Comparison of ENCODE assay signal across 16 cellular contexts in genomic region chr9:33168941-33169544, GRCh38. TPM values are rescaled to one million over a fixed set of nuclear protein-coding genes. Genes with fewer than 3 reads are reported as not detected.
DNase-seq lines count a peak whose midpoint lies in the region; ATAC-seq, FAIRE-seq and TF ChIP-seq lines count a peak whose summit lies in the region.
"Had no signal": no experiment of that assay in that cellular context is flagged by ENCODE, and none has a peak within 500 bp of the region (broad histone marks: within the 10 kb centered on the region; RNA-seq: fewer than 3 reads in every experiment).

No MANE protein-coding gene starts in this region.

- FAIRE-seq in small intestine (lab: Jason Lieb, UNC): no peak
- FAIRE-seq: colon had no signal

- peaks cover under 1 to 20% of the 10 kb centered on the region in 2 donors for H3K4me1 ChIP-seq in small intestine (ENCODE audit: control insufficient read depth in 2 of 2, insufficient read depth in 1 of 2, low read depth in 1 of 2, low read length in 1 of 2)

- intact Hi-C loops in activated CD4-positive, alpha-beta T cell treated with anti-CD3 and anti-CD28 coated beads for 36 hours (cut with DNase I, micrococcal nuclease): loop anchor here (5.0 to 10.0 kb wide), 9 partner anchors 37 to 1286 kb away; partner anchors contain the start of genes ACO1 (in 1 of the 2), DNAI1 (in 1 of the 2), DNAJA1 (in 1 of the 2) and FAM219A (in 1 of the 2)

- DNase-seq in activated CD4-positive, alpha-beta T cell treated with anti-CD3 and anti-CD28 coated beads for 36 hours: no peak
- no peak for DNase-seq in activated CD4-positive, alpha-beta T cell treated with anti-CD3 and anti-CD28 coated beads, Interleukin-2, amount 50 U/mL, for 1 hour
- DNase-seq in WTC11 (ENCODE audit: low spot score) (no peak), glutamatergic neuron (no peak), small intestine (no peak), DMS79 treated with DMSO at 0.1 percent for 48 hours (lab: John Stamatoyannopoulos, UW) (no peak)
- no peak for DNase-seq in activated effector memory CD4-positive, alpha-beta T cell treated with Interleukin-2 at 50 U/mL for 16 hours
- DNase-seq: DND-41, NCI-H1436, NCI-H526 treated with DMSO at 0.1 percent for 48 hours, uterus had no signal

- no peak overlapping the region for H3K4me3 ChIP-seq in small intestine (ENCODE audit: low read depth in 1 of 2, low read length in 2 of 2)
- H3K4me3 ChIP-seq: skin epidermis, uterus had no signal

- H3K27me3 Mint-ChIP-seq in activated CD4-positive, alpha-beta T cell treated with anti-CD3 and anti-CD28 coated beads for 36 hours: no peaks in the 10 kb centered on the region
- peaks cover 35% of the 10 kb centered on the region for H3K27me3 Mint-ChIP-seq in WTC11 (ENCODE audit: low read depth)
- H3K27me3 Mint-ChIP-seq in glutamatergic neuron (ENCODE audit: unreplicated experiment): peaks cover 9% of the 10 kb centered on the region
- H3K27me3 Mint-ChIP-seq in stimulated activated memory B cell treated with anti-CD40 and anti-IgM and Interleukin-4, amounts not matched to agents 10 μg/mL and 1 μg/mL and 100 μg/mL, for 72 hours: no peaks in the 10 kb centered on the region

- no peaks in the 10 kb centered on the region for H3K27me3 ChIP-seq in small intestine (ENCODE audit: control insufficient read depth in 2 of 2, insufficient read depth in 2 of 2, low read length in 2 of 2)
- H3K27me3 ChIP-seq: uterus had no signal

- POLR2A ChIA-PET in activated CD4-positive, alpha-beta T cell treated with anti-CD3 and anti-CD28 coated beads for 36 hours (lab: Charles Lee): no interaction called here
- POLR2A ChIA-PET in WTC11 (lab: Charles Lee): interaction anchor here (0.6 kb wide), 1 partner anchor 30 kb away, joined by 3 read pairs; no protein-coding TSS in a partner anchor

- ATAC-seq in activated CD4-positive, alpha-beta T cell treated with anti-CD3 and anti-CD28 coated beads for 36 hours: no peak
- ATAC-seq in WTC11: no peak
- no peak for ATAC-seq in stimulated activated memory B cell treated with anti-CD40 and anti-IgM and Interleukin-4, amounts not matched to agents 10 μg/mL and 1 μg/mL and 100 μg/mL, for 72 hours
- ATAC-seq: activated CD4-positive, CD25-positive, alpha-beta regulatory T cell treated with anti-CD3 and anti-CD28 coated beads, Interleukin-2, amount 50 U/mL, for 24 hours; Right ventricle myocardium inferior had no signal

- no peaks in the 10 kb centered on the region for H3K9me3 ChIP-seq in small intestine (ENCODE audit: control insufficient read depth, low read depth)
- H3K9me3 ChIP-seq: uterus had no signal

- peaks cover 12% of the 10 kb centered on the region for H3K36me3 Mint-ChIP-seq in activated CD4-positive, alpha-beta T cell treated with anti-CD3 and anti-CD28 coated beads for 36 hours (ENCODE audit: low read depth)
- H3K36me3 Mint-ChIP-seq in WTC11: no peaks in the 10 kb centered on the region
- H3K36me3 Mint-ChIP-seq in glutamatergic neuron (ENCODE audit: unreplicated experiment): no peaks in the 10 kb centered on the region
- peaks cover 9% of the 10 kb centered on the region for H3K36me3 Mint-ChIP-seq in stimulated activated memory B cell treated with anti-CD40 and anti-IgM and Interleukin-4, amounts not matched to agents 10 μg/mL and 1 μg/mL and 100 μg/mL, for 72 hours

- no peak overlapping the region for H3K27ac ChIP-seq in small intestine (ENCODE audit: low read depth in 1 of 2, low read length in 1 of 2)

- H3K36me3 ChIP-seq in small intestine (ENCODE audit: control insufficient read depth in 2 of 2, insufficient read depth in 2 of 2, low read length in 2 of 2): no peaks in the 10 kb centered on the region
- H3K36me3 ChIP-seq: uterus had no signal

- no peak for TF ChIP-seq CTCF in WTC11 (IDR thresholded peaks at IDR 0.05)
- no peak for TF ChIP-seq CTCF in glutamatergic neuron (IDR thresholded peaks at IDR 0.05; ENCODE audit: partially characterized antibody, unreplicated experiment)

- peak overlapping the region; percentile 53 for H3K27ac Mint-ChIP-seq in activated CD4-positive, alpha-beta T cell treated with anti-CD3 and anti-CD28 coated beads for 36 hours
- H3K27ac Mint-ChIP-seq in WTC11 (no peak overlapping the region), glutamatergic neuron (ENCODE audit: unreplicated experiment) (no peak overlapping the region)
- H3K27ac Mint-ChIP-seq in stimulated activated memory B cell treated with anti-CD40 and anti-IgM and Interleukin-4, amounts not matched to agents 10 μg/mL and 1 μg/mL and 100 μg/mL, for 72 hours: peak overlapping the region; percentile 93

- WGBS in small intestine, 3 donors: 84 to 86% (median 85%) methylated on average over 1 of the region's 1 CpG

- H3K9me3 Mint-ChIP-seq in activated CD4-positive, alpha-beta T cell treated with anti-CD3 and anti-CD28 coated beads for 36 hours (ENCODE audit: low read depth): no peaks in the 10 kb centered on the region
- no peaks in the 10 kb centered on the region for H3K9me3 Mint-ChIP-seq in WTC11
- peaks cover 4% of the 10 kb centered on the region for H3K9me3 Mint-ChIP-seq in glutamatergic neuron (ENCODE audit: unreplicated experiment)
- no peaks in the 10 kb centered on the region for H3K9me3 Mint-ChIP-seq in stimulated activated memory B cell treated with anti-CD40 and anti-IgM and Interleukin-4, amounts not matched to agents 10 μg/mL and 1 μg/mL and 100 μg/mL, for 72 hours

- CTCF ChIA-PET in activated CD4-positive, alpha-beta T cell treated with anti-CD3 and anti-CD28 coated beads for 36 hours (lab: Charles Lee): interaction anchor here (1.4 to 1.6 kb wide), 2 partner anchors 16 to 130 kb away, joined by 3 to 4 read pairs; no protein-coding TSS in a partner anchor
- CTCF ChIA-PET in WTC11 (lab: Charles Lee): interaction anchor here (0.6 kb wide), 1 partner anchor 279 kb away, joined by 3 read pairs; no protein-coding TSS in a partner anchor

- H3K4me1 Mint-ChIP-seq in activated CD4-positive, alpha-beta T cell treated with anti-CD3 and anti-CD28 coated beads for 36 hours: peaks cover 32% of the 10 kb centered on the region
- peaks cover 18% of the 10 kb centered on the region for H3K4me1 Mint-ChIP-seq in WTC11
- H3K4me1 Mint-ChIP-seq in glutamatergic neuron (ENCODE audit: low read depth, unreplicated experiment): peaks cover 15% of the 10 kb centered on the region
- H3K4me1 Mint-ChIP-seq in stimulated activated memory B cell treated with anti-CD40 and anti-IgM and Interleukin-4, amounts not matched to agents 10 μg/mL and 1 μg/mL and 100 μg/mL, for 72 hours: peaks cover 58% of the 10 kb centered on the region

- peak overlapping the region; percentile 78 for H3K4me3 Mint-ChIP-seq in activated CD4-positive, alpha-beta T cell treated with anti-CD3 and anti-CD28 coated beads for 36 hours
- 0 out of 2 replicates have a peak overlapping the region, but pooled peaks have one; percentile 3 for H3K4me3 Mint-ChIP-seq in WTC11
- peak overlapping the region; percentile 26 for H3K4me3 Mint-ChIP-seq in glutamatergic neuron (ENCODE audit: unreplicated experiment)
- peak overlapping the region; percentile 86 for H3K4me3 Mint-ChIP-seq in stimulated activated memory B cell treated with anti-CD40 and anti-IgM and Interleukin-4, amounts not matched to agents 10 μg/mL and 1 μg/mL and 100 μg/mL, for 72 hours

TF ChIP-seq in WTC11, 78 proteins besides CTCF, POLR2A, EP300 and RAD21:
- TF ChIP-seq TEAD1 (CRISPR knock-in tag; IDR thresholded peaks at IDR 0.05) (no peak), KAT7 (CRISPR knock-in tag; IDR thresholded peaks at IDR 0.05; ENCODE audit: borderline replicate concordance) (no peak)

RNA-seq across cellular contexts. Expression of gene B4GALT1, which starts 1.9 kb away (rescaled TPM):
- 10 to 100 TPM; 44.5 to 47.1 TPM for total RNA-seq in activated CD4-positive, alpha-beta T cell treated with anti-CD3 and anti-CD28 coated beads for 36 hours
- total RNA-seq in WTC11 (2021) (19.1 to 20.2 TPM (median 19.8 TPM) in 3 replicates), glutamatergic neuron (ENCODE audit: unreplicated experiment) (5.4 TPM)
- 10 to 100 TPM; 11.9 to 49.6 (median 14.9) TPM for polyA plus RNA-seq in small intestine

Comparison
In these comparisons a context has a peak if more than half of its experiments do, and no peak if none do; other contexts are left out.
1. H3K27ac Mint-ChIP-seq: peak in activated CD4-positive, alpha-beta T cell treated with anti-CD3 and anti-CD28 coated beads for 36 hours (single experiment) and stimulated activated memory B cell treated with anti-CD40 and anti-IgM and Interleukin-4, amounts not matched to agents 10 μg/mL and 1 μg/mL and 100 μg/mL, for 72 hours (single experiment); none in WTC11 (single experiment) and glutamatergic neuron (single experiment).
2. H3K4me3 Mint-ChIP-seq: peak in every context shown above with its lines; median percentile 86 in stimulated activated memory B cell treated with anti-CD40 and anti-IgM and Interleukin-4, amounts not matched to agents 10 μg/mL and 1 μg/mL and 100 μg/mL, for 72 hours; 78 in activated CD4-positive, alpha-beta T cell treated with anti-CD3 and anti-CD28 coated beads for 36 hours; 26 in glutamatergic neuron; 3 in WTC11.